Comparison of ENCODE assay signal across 8 cellular contexts in the genomic region with DNA sequence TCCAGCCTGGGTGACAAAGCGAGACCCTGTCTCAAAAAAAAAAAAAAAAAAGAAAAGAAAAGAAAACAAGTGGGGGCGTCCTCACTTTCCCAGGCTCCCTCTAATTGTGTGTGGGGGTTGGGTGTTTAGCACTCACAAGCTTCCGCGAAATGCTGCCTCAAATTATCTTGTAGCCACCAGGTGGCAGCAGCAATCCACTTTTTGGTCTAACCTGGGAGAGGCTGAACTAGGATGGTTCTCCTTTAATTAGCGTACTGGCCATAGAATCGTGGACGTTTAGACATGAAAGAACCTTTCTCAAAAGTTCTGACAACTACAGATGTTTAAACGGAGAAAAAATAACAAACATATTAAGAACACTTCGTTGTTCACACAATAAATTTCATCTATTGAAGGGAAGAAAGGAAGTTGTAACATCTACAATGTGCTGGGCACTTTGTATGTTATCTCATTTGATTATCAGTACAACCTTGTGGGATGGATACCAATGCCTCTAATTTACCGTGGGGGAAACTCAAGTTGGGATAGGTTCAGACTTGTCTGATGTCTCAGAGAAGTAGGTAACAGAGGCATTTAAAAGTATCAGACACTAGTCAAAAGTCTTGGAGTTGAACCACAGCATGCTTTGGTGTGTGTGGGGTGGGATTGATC.
A peak's percentile ranks its signal among the peaks of the same experiment; 100 is the strongest.
DNase-seq lines count a peak whose midpoint lies in the region; FAIRE-seq and TF ChIP-seq lines count a peak whose summit lies in the region.

No MANE protein-coding gene starts in this region.

- H3K4me1 ChIP-seq in suprapubic skin, result no peaks in the 10 kb centered on the region

- no peak for TF ChIP-seq EP300 in suprapubic skin (IDR thresholded peaks at IDR 0.05)

- H3K27ac ChIP-seq in suprapubic skin, result no peak overlapping the region

- no peak overlapping the region for H3K4me3 ChIP-seq in foreskin fibroblast (ENCODE audit: low read depth in 1 of 2, low read length in 2 of 2)
- no peak overlapping the region for H3K4me3 ChIP-seq in suprapubic skin

- TF ChIP-seq POLR2A in H54 (IDR thresholded peaks at IDR 0.05; ENCODE audit: low read depth, low read length) (no peak), suprapubic skin (IDR thresholded peaks at IDR 0.05) (no peak)

- WGBS in suprapubic skin, result 3% methylated on average over 10 of the region's 10 CpGs

- TF ChIP-seq CTCF in LNCAP (IDR thresholded peaks at IDR 0.05), result peak; percentile 65
- peak; percentile 62 for TF ChIP-seq CTCF in foreskin fibroblast (IDR thresholded peaks at IDR 0.05; ENCODE audit: low read depth, low read length)
- TF ChIP-seq CTCF in suprapubic skin (IDR thresholded peaks at IDR 0.05), result peak; percentile 53 to 57

- no peaks in the 10 kb centered on the region for H3K36me3 ChIP-seq in suprapubic skin

- H3K27me3 ChIP-seq in suprapubic skin, result no peaks in the 10 kb centered on the region

- DNase-seq in GF-D8 (lab: John Stamatoyannopoulos, UW) (peak; percentile 10), H54 (ENCODE audit: insufficient read length, low spot score) (peak; percentile 49), RPMI8226 (peak; percentile 84), foreskin fibroblast (peak; percentile 60 to 89), nucleus accumbens (lab: John Stamatoyannopoulos, UW) (peak in 53 of 56 donors; percentile 6 to 90 (median 59)), suprapubic skin (ENCODE audit: low spot score in 2 of 2) (peak; percentile 80 to 87)
- DNase-seq in activated T-helper 1 cell treated with anti-CD3 and anti-CD28 coated beads, Interleukin-2, amount 50 U/mL, for 16 hours (ENCODE audit: low read depth in 1 of 2, low spot score in 1 of 2), result peak; percentile 65 to 66

- peak; percentile 33 for FAIRE-seq in H54 (lab: Jason Lieb, UNC)

- H3K9me3 ChIP-seq in suprapubic skin, result no peaks in the 10 kb centered on the region

Comparison
In these comparisons a context has a peak if more than half of its experiments do, and no peak if none do; other contexts are left out.
1. DNase-seq: peak in every context shown above with its lines; median percentile 84 in RPMI8226; 84 in suprapubic skin; 74 in foreskin fibroblast; 66 in activated T-helper 1 cell treated with anti-CD3 and anti-CD28 coated beads, Interleukin-2, amount 50 U/mL, for 16 hours; 59 in nucleus accumbens; 49 in H54; 10 in GF-D8.